Comparison of ENCODE assay signal across 8 cellular contexts in genomic region chr16:30491744-30492308, GRCh38. TPM values are rescaled to one million over a fixed set of nuclear protein-coding genes. Genes with fewer than 3 reads are reported as not detected.
DNase-seq lines count a peak whose midpoint lies in the region; ATAC-seq and TF ChIP-seq lines count a peak whose summit lies in the region.

No MANE protein-coding gene starts in this region.

- H3K27me3 Mint-ChIP-seq in Calu3 (ENCODE audit: unreplicated experiment) (peaks cover 16% of the 10 kb centered on the region), endothelial cell (ENCODE audit: unreplicated experiment) (peaks cover 6% of the 10 kb centered on the region)

- H3K4me3 Mint-ChIP-seq in Calu3 (ENCODE audit: low read depth, unreplicated experiment) (no peak overlapping the region), endothelial cell (ENCODE audit: unreplicated experiment) (no peak overlapping the region)

- ATAC-seq in mucosa of descending colon (peak; percentile 68), HG03378 (IDR thresholded peaks at IDR 0.05; ENCODE audit: unreplicated experiment) (no peak), GM21529 (IDR thresholded peaks at IDR 0.05; ENCODE audit: unreplicated experiment) (no peak), HG02973 (IDR thresholded peaks at IDR 0.05; ENCODE audit: unreplicated experiment) (no peak)

- peak; percentile 50 for DNase-seq in Calu3
- peak; percentile 97 for DNase-seq in M059J (ENCODE audit: low read depth)
- DNase-seq in amniotic stem cell (lab: John Stamatoyannopoulos, UW), result peak; percentile 38
- peak in 1 of 3 donors; percentile 25 for DNase-seq in mucosa of descending colon
- no peak for DNase-seq in endothelial cell (ENCODE audit: low spot score)

- intact Hi-C loops in Calu3 (cut with micrococcal nuclease; ENCODE audit: unreplicated experiment) (no loop called here), mucosa of descending colon (cut with DNase I, micrococcal nuclease) (no loop called here)

- H3K4me1 Mint-ChIP-seq in Calu3 (ENCODE audit: low read depth, unreplicated experiment) (peaks cover 24% of the 10 kb centered on the region), endothelial cell (ENCODE audit: unreplicated experiment) (peaks cover 11% of the 10 kb centered on the region)

- TF ChIP-seq CTCF in Calu3 (IDR thresholded peaks at IDR 0.05; ENCODE audit: unreplicated experiment) (no peak), mucosa of descending colon (IDR thresholded peaks at IDR 0.05) (no peak), endothelial cell (IDR thresholded peaks at IDR 0.05; ENCODE audit: unreplicated experiment) (no peak)

- H3K9me3 Mint-ChIP-seq in Calu3 (ENCODE audit: low read depth, unreplicated experiment) (no peaks in the 10 kb centered on the region), endothelial cell (ENCODE audit: unreplicated experiment) (no peaks in the 10 kb centered on the region)

- no peaks in the 10 kb centered on the region for H3K36me3 ChIP-seq in mucosa of descending colon (ENCODE audit: low read depth)

- H3K27ac Mint-ChIP-seq in Calu3 (ENCODE audit: unreplicated experiment) (no peak overlapping the region), endothelial cell (ENCODE audit: unreplicated experiment) (no peak overlapping the region)

- H3K4me3 ChIP-seq in mucosa of descending colon, result no peak overlapping the region

- H3K9me3 ChIP-seq in mucosa of descending colon, result no peaks in the 10 kb centered on the region

- H3K36me3 Mint-ChIP-seq in Calu3 (ENCODE audit: insufficient read depth, unreplicated experiment) (no peaks in the 10 kb centered on the region), endothelial cell (ENCODE audit: low read depth, unreplicated experiment) (no peaks in the 10 kb centered on the region)

- no TSS peak for BruUV-seq in Calu3 (replicated peaks; lab: Mats Ljungman, UMichigan)

- CTCF ChIA-PET in Calu3 (lab: Charles Lee), result interaction anchor here (1.1 kb wide), 1 partner anchor 10 kb away, joined by 3 read pairs; no protein-coding TSS in a partner anchor

- no peaks in the 10 kb centered on the region for H3K4me1 ChIP-seq in mucosa of descending colon (ENCODE audit: low read depth)

RNA-seq across cellular contexts. Expression of gene ITGAL, which starts 19.3 kb away (rescaled TPM):
- not detected in 2 replicates for total RNA-seq in Calu3 (2022)
- total RNA-seq in M059J (2014; rRNA removed; shearing (Covaris generic)), result not detected in 2 replicates
- total RNA-seq in mucosa of descending colon, result 10 to 100 TPM in 1 of 3 donors, 1 to 10 TPM in 2; 8.1 to 14.8 (median 8.5) TPM
- total RNA-seq in endothelial cell (ENCODE audit: unreplicated experiment), result not detected

RNA-seq across cellular contexts. Expression of gene ZNF768, which starts 34.5 kb away (rescaled TPM):
- total RNA-seq in Calu3 (2022) (40.8 and 42.6 TPM in 2 replicates), mucosa of descending colon (10 to 100 TPM; 53.9 to 70.1 (median 65.9) TPM), endothelial cell (ENCODE audit: unreplicated experiment) (31.4 TPM)
- total RNA-seq in M059J (2014; rRNA removed; shearing (Covaris generic)), result 30.8 and 49.9 TPM in 2 replicates

RNA-seq across cellular contexts. Expression of gene ZNF747, which starts 42.8 kb away (rescaled TPM):
- total RNA-seq in Calu3 (2022) (12.3 and 15.4 TPM in 2 replicates), mucosa of descending colon (10 to 100 TPM in 2 of 3 donors, 1 to 10 TPM in 1; 9.2 to 13.8 (median 10.5) TPM), endothelial cell (ENCODE audit: unreplicated experiment) (9.7 TPM)
- 3.1 and 7.5 TPM in 2 replicates for total RNA-seq in M059J (2014; rRNA removed; shearing (Covaris generic))

RNA-seq across cellular contexts. Expression of gene SEPHS2, which starts 46.2 kb away (rescaled TPM):
- total RNA-seq in Calu3 (2022) (85.0 and 109 TPM in 2 replicates), mucosa of descending colon (100 to 1,000 TPM; 107 to 185 (median 142) TPM), endothelial cell (ENCODE audit: unreplicated experiment) (43.1 TPM)
- total RNA-seq in M059J (2014; rRNA removed; shearing (Covaris generic)), result 5.9 and 11.3 TPM in 2 replicates
